In the genomic region with DNA sequence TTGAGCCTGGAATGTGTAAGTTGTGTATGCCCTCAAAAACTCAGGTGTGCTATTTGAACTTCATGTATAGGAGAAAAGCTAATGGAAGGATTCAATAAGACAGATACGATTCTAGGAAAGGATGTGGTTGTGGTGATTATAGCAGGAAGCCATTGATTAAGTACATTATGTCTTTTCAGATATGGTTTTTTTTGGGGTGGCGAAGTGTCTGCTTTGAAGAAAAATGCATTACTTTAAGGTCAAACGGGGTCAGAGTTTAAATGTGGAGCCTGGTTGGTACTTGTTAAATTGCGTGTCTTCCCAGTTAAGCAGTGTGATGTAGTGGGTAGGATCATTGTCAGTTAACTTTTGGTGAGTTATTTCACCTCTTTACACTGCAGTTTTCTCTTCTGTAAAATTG, we compare ENCODE assay signal across 22 cellular contexts. TPM values are rescaled to one million over a fixed set of nuclear protein-coding genes. Genes with fewer than 3 reads are reported as not detected.
DNase-seq lines count a peak whose midpoint lies in the region; ATAC-seq and TF ChIP-seq lines count a peak whose summit lies in the region.
"Had no signal": no experiment of that assay in that cellular context is flagged by ENCODE, and none has a peak within 500 bp of the region (broad histone marks: within the 10 kb centered on the region; RNA-seq: fewer than 3 reads in every experiment).

No MANE protein-coding gene starts in this region.

- POLR2A ChIA-PET in CD4-positive, alpha-beta memory T cell (lab: Charles Lee; ENCODE audit: partially characterized antibody) = interaction anchor here (0.5 to 2.8 kb wide), 5 partner anchors 12 to 318 kb away, joined by 3 to 14 read pairs (median 5); no protein-coding TSS in a partner anchor
- POLR2A ChIA-PET in activated CD8-positive, alpha-beta T cell treated with anti-CD3 and anti-CD28 coated beads for 36 hours (lab: Charles Lee) = interaction anchor here (1.6 to 1.9 kb wide), 3 partner anchors 10 to 14 kb away, joined by 3 to 6 read pairs (median 6); no protein-coding TSS in a partner anchor

- H3K27me3 Mint-ChIP-seq in CD4-positive, alpha-beta memory T cell = no peaks in the 10 kb centered on the region
- H3K27me3 Mint-ChIP-seq in activated CD8-positive, alpha-beta T cell treated with anti-CD3 and anti-CD28 coated beads for 36 hours = no peaks in the 10 kb centered on the region
- H3K27me3 Mint-ChIP-seq in effector memory CD8-positive, alpha-beta T cell = no peaks in the 10 kb centered on the region
- no peaks in the 10 kb centered on the region for H3K27me3 Mint-ChIP-seq in progenitor cell of endocrine pancreas
- H3K27me3 Mint-ChIP-seq: activated B cell treated with CpG ODN at 0.5 μM for 24 hours had no signal

- CTCF ChIA-PET in CD4-positive, alpha-beta memory T cell (lab: Charles Lee; ENCODE audit: partially characterized antibody) = no interaction called here
- CTCF ChIA-PET in activated CD8-positive, alpha-beta T cell treated with anti-CD3 and anti-CD28 coated beads for 36 hours (lab: Charles Lee) = no interaction called here

- H3K4me3 ChIP-seq in CD4-positive, alpha-beta memory T cell (ENCODE audit: low read length in 2 of 2) = peak overlapping the region; percentile 17 to 20
- H3K4me3 ChIP-seq: gastroesophageal sphincter, GM23248, pancreas, upper lobe of left lung had no signal

- H3K27ac Mint-ChIP-seq in CD4-positive, alpha-beta memory T cell = peak overlapping the region; percentile 5 to 80 (median 53)
- H3K27ac Mint-ChIP-seq in activated CD8-positive, alpha-beta T cell treated with anti-CD3 and anti-CD28 coated beads for 36 hours = peak overlapping the region; percentile 88
- peak overlapping the region; percentile 9 to 74 for H3K27ac Mint-ChIP-seq in effector memory CD8-positive, alpha-beta T cell
- no peak overlapping the region for H3K27ac Mint-ChIP-seq in progenitor cell of endocrine pancreas
- H3K27ac Mint-ChIP-seq: activated B cell treated with CpG ODN at 0.5 μM for 24 hours had no signal

- H3K27me3 ChIP-seq in CD4-positive, alpha-beta memory T cell (ENCODE audit: insufficient read depth, low read length) = no peaks in the 10 kb centered on the region
- H3K27me3 ChIP-seq: gastroesophageal sphincter, pancreas, upper lobe of left lung had no signal

- no peaks in the 10 kb centered on the region for H3K36me3 Mint-ChIP-seq in CD4-positive, alpha-beta memory T cell
- peaks cover 8% of the 10 kb centered on the region for H3K36me3 Mint-ChIP-seq in activated CD8-positive, alpha-beta T cell treated with anti-CD3 and anti-CD28 coated beads for 36 hours (ENCODE audit: low read depth)
- peaks cover 4% of the 10 kb centered on the region for H3K36me3 Mint-ChIP-seq in effector memory CD8-positive, alpha-beta T cell (ENCODE audit: insufficient read depth)
- H3K36me3 Mint-ChIP-seq in progenitor cell of endocrine pancreas (ENCODE audit: insufficient read depth) = no peaks in the 10 kb centered on the region

- H3K4me1 ChIP-seq in CD4-positive, alpha-beta memory T cell (ENCODE audit: insufficient read depth, low read length) = peaks cover 55% of the 10 kb centered on the region
- H3K4me1 ChIP-seq: gastroesophageal sphincter, pancreas had no signal

- peak in 4 of 5 donors; percentile 52 to 63 (median 54) for DNase-seq in CD4-positive, alpha-beta memory T cell
- DNase-seq in KBM-7 = peak; percentile 36
- peak; percentile 25 for DNase-seq in activated CD8-positive, alpha-beta T cell treated with anti-CD3 and anti-CD28 coated beads for 36 hours
- no peak for DNase-seq in effector memory CD8-positive, alpha-beta T cell
- DNase-seq in stimulated activated CD4-positive, alpha-beta T cell treated with anti-CD3 and anti-CD28 coated beads, Interleukin-1b, Interleukin-23, amount 100 ng/mL, for 48 hours = no peak
- DNase-seq in progenitor cell of endocrine pancreas (ENCODE audit: low spot score, unreplicated experiment) = no peak
- DNase-seq: activated B cell treated with CpG ODN at 0.5 μM for 24 hours; amniotic stem cell; Caco-2; erythroblast; GM23248; Karpas-422; NCI-H1105 treated with DMSO at 0.1 percent for 48 hours; NCI-H2107; NCI-H69; pancreas; stimulated activated naive CD4-positive, alpha-beta T cell treated with Interleukin-2 at 50 U/mL for 16 hours; upper lobe of left lung had no signal

- peaks cover 25 to 57% (median 37%) of the 10 kb centered on the region in 4 donors for H3K4me1 Mint-ChIP-seq in CD4-positive, alpha-beta memory T cell
- H3K4me1 Mint-ChIP-seq in activated CD8-positive, alpha-beta T cell treated with anti-CD3 and anti-CD28 coated beads for 36 hours (ENCODE audit: low read depth) = peaks cover 41% of the 10 kb centered on the region
- H3K4me1 Mint-ChIP-seq in effector memory CD8-positive, alpha-beta T cell (ENCODE audit: low read depth in 2 of 2) = peaks cover 20 to 37% of the 10 kb centered on the region in 2 donors
- no peaks in the 10 kb centered on the region for H3K4me1 Mint-ChIP-seq in progenitor cell of endocrine pancreas (ENCODE audit: low read depth)

- H3K9me3 Mint-ChIP-seq in CD4-positive, alpha-beta memory T cell = no peaks in the 10 kb centered on the region
- H3K9me3 Mint-ChIP-seq in activated CD8-positive, alpha-beta T cell treated with anti-CD3 and anti-CD28 coated beads for 36 hours = peaks cover 2% of the 10 kb centered on the region
- no peaks in the 10 kb centered on the region for H3K9me3 Mint-ChIP-seq in effector memory CD8-positive, alpha-beta T cell
- H3K9me3 Mint-ChIP-seq in progenitor cell of endocrine pancreas (ENCODE audit: low read depth) = no peaks in the 10 kb centered on the region
- H3K9me3 Mint-ChIP-seq: activated B cell treated with CpG ODN at 0.5 μM for 24 hours had no signal

- TF ChIP-seq CTCF in activated CD8-positive, alpha-beta T cell treated with anti-CD3 and anti-CD28 coated beads for 36 hours (IDR thresholded peaks at IDR 0.05) = no peak
- TF ChIP-seq CTCF in progenitor cell of endocrine pancreas (IDR thresholded peaks at IDR 0.05; ENCODE audit: unreplicated experiment) = no peak

- no peaks in the 10 kb centered on the region for H3K36me3 ChIP-seq in CD4-positive, alpha-beta memory T cell (ENCODE audit: insufficient read depth, low read length)
- H3K36me3 ChIP-seq: gastroesophageal sphincter, pancreas, upper lobe of left lung had no signal

- intact Hi-C loops in CD4-positive, alpha-beta memory T cell (cut with micrococcal nuclease) = no loop called here
- intact Hi-C loops in activated CD8-positive, alpha-beta T cell treated with anti-CD3 and anti-CD28 coated beads for 36 hours (cut with micrococcal nuclease) = no loop called here

- in situ Hi-C loops in KBM-7 (cut with MboI; ENCODE audit: low pct_unique_long_range_greater_than_20kb, low sequenced_read_pairs) = no loop called here

- peak; percentile 71 for ATAC-seq in activated CD8-positive, alpha-beta T cell treated with anti-CD3 and anti-CD28 coated beads for 36 hours
- peak; percentile 47 for ATAC-seq in effector memory CD8-positive, alpha-beta T cell (replicated peaks)
- ATAC-seq in GM21576 (IDR thresholded peaks at IDR 0.05; ENCODE audit: unreplicated experiment) (no peak), GM21515 (IDR thresholded peaks at IDR 0.05; ENCODE audit: unreplicated experiment) (no peak)
- ATAC-seq: gastroesophageal sphincter, pancreas, sciatic nerve had no signal

- peak overlapping the region; percentile 21 for H3K27ac ChIP-seq in CD4-positive, alpha-beta memory T cell (ENCODE audit: low read depth, low read length)
- H3K27ac ChIP-seq: gastroesophageal sphincter, GM23248, pancreas, upper lobe of left lung had no signal

- peak overlapping the region; percentile 37 to 81 (median 67) for H3K4me3 Mint-ChIP-seq in CD4-positive, alpha-beta memory T cell
- H3K4me3 Mint-ChIP-seq in activated CD8-positive, alpha-beta T cell treated with anti-CD3 and anti-CD28 coated beads for 36 hours = peak overlapping the region; percentile 43
- peak overlapping the region; percentile 48 to 72 for H3K4me3 Mint-ChIP-seq in effector memory CD8-positive, alpha-beta T cell
- H3K4me3 Mint-ChIP-seq in progenitor cell of endocrine pancreas (ENCODE audit: low read depth) = no peak overlapping the region
- H3K4me3 Mint-ChIP-seq: activated B cell treated with CpG ODN at 0.5 μM for 24 hours had no signal

- H3K9me3 ChIP-seq in CD4-positive, alpha-beta memory T cell (ENCODE audit: control insufficient read depth in 1 of 2, low read length in 2 of 2) = no peaks in the 10 kb centered on the region
- H3K9me3 ChIP-seq: Caco-2, gastroesophageal sphincter, pancreas, upper lobe of left lung had no signal

RNA-seq across cellular contexts. Expression of a gene that starts 13.0 kb away (rescaled TPM):
- total RNA-seq in CD4-positive, alpha-beta memory T cell = 10 to 100 TPM; 68.9 to 70.7 TPM
- 10 to 100 TPM; 25.9 to 39.8 TPM for polyA plus RNA-seq in CD4-positive, alpha-beta memory T cell
- total RNA-seq in activated CD8-positive, alpha-beta T cell treated with anti-CD3 and anti-CD28 coated beads for 36 hours = 100 to 1,000 TPM; 142 to 143 TPM
- total RNA-seq in progenitor cell of endocrine pancreas = 80.7 and 86.8 TPM in 2 replicates

Comparison
In these comparisons a context has a peak if more than half of its experiments do, and no peak if none do; other contexts are left out.
1. DNase-seq: peak in CD4-positive, alpha-beta memory T cell (4 of 5), KBM-7 (single experiment) and activated CD8-positive, alpha-beta T cell treated with anti-CD3 and anti-CD28 coated beads for 36 hours (single experiment); none in effector memory CD8-positive, alpha-beta T cell (0 of 3), stimulated activated CD4-positive, alpha-beta T cell treated with anti-CD3 and anti-CD28 coated beads, Interleukin-1b, Interleukin-23, amount 100 ng/mL, for 48 hours (single experiment) and progenitor cell of endocrine pancreas (single experiment).
2. ATAC-seq: peak in activated CD8-positive, alpha-beta T cell treated with anti-CD3 and anti-CD28 coated beads for 36 hours (single experiment) and effector memory CD8-positive, alpha-beta T cell (single experiment); none in GM21576 (single experiment) and GM21515 (single experiment).